In genomic region chr16:81314603-81315270, GRCh38 we compare ENCODE assay signal across 1 cellular context.
A peak's percentile ranks its signal among the peaks of the same experiment; 100 is the strongest.
TF ChIP-seq lines count a peak whose summit lies in the region.

GAN (plus strand) TSS chr16:81314962; CDS start chr16:81315114, 152 bp downstream.

TF ChIP-seq in HEK293, 187 proteins besides CTCF, POLR2A, EP300 and RAD21 (continued from another document and continues in another):
- TF ChIP-seq ZNF18 (tag by site-specific recombination; IDR thresholded peaks at IDR 0.05) (no peak), ZNF514 (tag by site-specific recombination; IDR thresholded peaks at IDR 0.05) (no peak), ZNF416 (tag by site-specific recombination; IDR thresholded peaks at IDR 0.05) (no peak), ZNF19 (tag by site-specific recombination; IDR thresholded peaks at IDR 0.05; ENCODE audit: low read depth) (no peak), OVOL3 (tag by site-specific recombination; IDR thresholded peaks at IDR 0.05) (0 out of 2 replicates have a peak, but pooled peaks have one; percentile 14), HOXD13 (CRISPR knock-in tag; IDR thresholded peaks at IDR 0.05; ENCODE audit: borderline replicate concordance) (no peak), ZNF558 (tag by site-specific recombination; IDR thresholded peaks at IDR 0.05) (no peak), KLF9 (tag by site-specific recombination; IDR thresholded peaks at IDR 0.05; ENCODE audit: low read depth) (peak; percentile 53; the same call in 1 of the 2 replicates), BCL6B (tag by site-specific recombination; IDR thresholded peaks at IDR 0.05) (no peak), GLI4 (tag by site-specific recombination; IDR thresholded peaks at IDR 0.05) (no peak), ZSCAN23 (tag by site-specific recombination; IDR thresholded peaks at IDR 0.05) (no peak), SP2 (tag by site-specific recombination; IDR thresholded peaks at IDR 0.05) (peak; percentile 91), ZNF140 (tag by site-specific recombination; IDR thresholded peaks at IDR 0.05) (no peak), ELK4 (IDR thresholded peaks at IDR 0.05; ENCODE audit: borderline replicate concordance, low read depth, low read length) (no peak), ZNF138 (tag by site-specific recombination; IDR thresholded peaks at IDR 0.05; ENCODE audit: borderline replicate concordance) (no peak), ZNF701 (tag by site-specific recombination; IDR thresholded peaks at IDR 0.05) (no peak), ZNF221 (tag by site-specific recombination; IDR thresholded peaks at IDR 0.05; ENCODE audit: borderline replicate concordance) (no peak), ZNF555 (tag by site-specific recombination; conservative IDR thresholded peaks at IDR 0.05) (no peak), MZF1 (tag by site-specific recombination; IDR thresholded peaks at IDR 0.05; ENCODE audit: borderline replicate concordance) (no peak), ZNF501 (tag by site-specific recombination; IDR thresholded peaks at IDR 0.05) (no peak), ZFP41 (tag by site-specific recombination; IDR thresholded peaks at IDR 0.05; ENCODE audit: borderline replicate concordance) (no peak), ZNF645 (tag by site-specific recombination; IDR thresholded peaks at IDR 0.05) (no peak), REST (tag by site-specific recombination; IDR thresholded peaks at IDR 0.05) (no peak), ZNF239 (tag by site-specific recombination; IDR thresholded peaks at IDR 0.05) (no peak), KLF7 (tag by site-specific recombination; IDR thresholded peaks at IDR 0.05; ENCODE audit: borderline replicate concordance) (no peak; the same call in 1 of the 2 replicates), ZBTB26 (tag by site-specific recombination; optimal IDR thresholded peaks at IDR 0.05) (peak; percentile 77), ZNF311 (tag by site-specific recombination; IDR thresholded peaks at IDR 0.05; ENCODE audit: borderline replicate concordance) (no peak), PRDM10 (tag by site-specific recombination; IDR thresholded peaks at IDR 0.05) (peak; percentile 41), SALL2 (tag by site-specific recombination; IDR thresholded peaks at IDR 0.05; ENCODE audit: borderline replicate concordance) (no peak), ZNF433 (tag by site-specific recombination; IDR thresholded peaks at IDR 0.05; ENCODE audit: low read depth) (no peak), ZNF549 (tag by site-specific recombination; IDR thresholded peaks at IDR 0.05) (no peak), ZNF10 (tag by site-specific recombination; IDR thresholded peaks at IDR 0.05) (no peak), ZNF324 (tag by site-specific recombination; IDR thresholded peaks at IDR 0.05) (no peak), ZNF426 (tag by site-specific recombination; IDR thresholded peaks at IDR 0.05) (no peak), ZNF704 (tag by site-specific recombination; IDR thresholded peaks at IDR 0.05) (no peak), ZNF404 (tag by site-specific recombination; IDR thresholded peaks at IDR 0.05) (no peak), ZNF580 (tag by site-specific recombination; IDR thresholded peaks at IDR 0.05) (0 out of 2 replicates have a peak, but pooled peaks have one; percentile 46), MYNN (tag by site-specific recombination; IDR thresholded peaks at IDR 0.05; ENCODE audit: borderline replicate concordance) (no peak), ZNF354C (tag by site-specific recombination; IDR thresholded peaks at IDR 0.05; ENCODE audit: borderline replicate concordance, low read depth) (no peak), IKZF3 (tag by site-specific recombination; IDR thresholded peaks at IDR 0.05) (no peak), ZSCAN18 (tag by site-specific recombination; IDR thresholded peaks at IDR 0.05) (no peak), ZNF366 (tag by site-specific recombination; conservative IDR thresholded peaks at IDR 0.05) (peak; percentile 98), ZNF792 (tag by site-specific recombination; IDR thresholded peaks at IDR 0.05) (no peak), ZNF76 (tag by site-specific recombination; IDR thresholded peaks at IDR 0.05; ENCODE audit: borderline replicate concordance, low read depth) (peak; percentile 41; the same call in 1 of the 2 replicates), ZSCAN30 (tag by site-specific recombination; IDR thresholded peaks at IDR 0.05) (peak; percentile 52; the same call in 1 of the 2 replicates), ZNF626 (tag by site-specific recombination; IDR thresholded peaks at IDR 0.05) (no peak), ZNF692 (tag by site-specific recombination; IDR thresholded peaks at IDR 0.05) (peak; percentile 55)
